Comparison of ENCODE assay signal across 27 cellular contexts in the genomic region with DNA sequence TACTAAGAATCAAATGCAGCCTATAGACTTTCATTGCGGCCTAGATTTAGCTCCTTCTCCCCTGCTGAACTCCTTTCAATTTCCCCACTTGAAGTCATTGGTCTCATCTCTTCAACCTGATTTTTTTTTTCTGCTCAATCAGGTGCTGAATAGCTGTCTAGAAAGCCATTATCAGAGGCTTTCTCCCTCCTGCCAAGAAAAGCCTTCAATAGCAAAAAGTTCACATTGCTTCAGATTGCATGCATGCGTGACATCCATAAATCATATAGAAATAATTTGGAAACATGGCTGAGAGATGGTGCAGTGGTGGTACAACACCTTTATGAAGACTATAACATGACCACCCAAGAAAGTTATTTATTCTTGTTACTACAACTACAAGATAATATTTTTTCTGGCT.
"Had no signal": no experiment of that assay in that cellular context is flagged by ENCODE, and none has a peak within 500 bp of the region (broad histone marks: within the 10 kb centered on the region; RNA-seq: fewer than 3 reads in every experiment).

No MANE protein-coding gene starts in this region.

- FAIRE-seq: islet of Langerhans, pancreas, small intestine had no signal

- DNase-seq: hypothalamus; immature natural killer cell; left ventricle myocardium inferior; mesendoderm; naive B cell; natural killer cell; nephron progenitor cell; nucleus accumbens; pancreas; posterior cingulate gyrus; retina; right cardiac atrium; sigmoid colon; small intestine; spleen; stimulated activated CD4-positive, alpha-beta T cell treated with anti-CD3 and anti-CD28 coated beads, Interleukin-4, amount 100 ng/mL, for 24 hours; stimulated activated naive CD4-positive, alpha-beta T cell; substantia nigra; uterus had no signal

- H3K27me3 ChIP-seq: pancreas, sigmoid colon, spleen, tibial nerve, uterus had no signal

- H3K27ac ChIP-seq: left ventricle myocardium inferior, pancreas, prostate gland, sigmoid colon, spleen, tibial nerve, uterus had no signal

- H3K36me3 ChIP-seq: left ventricle myocardium inferior, pancreas, prostate gland, sigmoid colon, spleen, tibial nerve, uterus had no signal

- ATAC-seq: natural killer cell; pancreas; right cardiac atrium; stimulated activated effector memory CD8-positive, alpha-beta T cell treated with anti-CD3 and anti-CD28 coated beads, Interleukin-12 subunit alpha, Interleukin-12 subunit beta, amount 100 ng/mL, for 72 hours had no signal

- H3K4me1 ChIP-seq: left ventricle myocardium inferior, pancreas, prostate gland, sigmoid colon, spleen, tibial nerve, uterus had no signal

- H3K4me1 Mint-ChIP-seq: immature natural killer cell; naive B cell; natural killer cell; nephron progenitor cell; stimulated activated effector memory CD8-positive, alpha-beta T cell treated with anti-CD3 and anti-CD28 coated beads, Interleukin-12 subunit alpha, Interleukin-12 subunit beta, amount 100 ng/mL, for 72 hours had no signal

- H3K27me3 Mint-ChIP-seq: naive B cell; stimulated activated naive CD8-positive, alpha-beta T cell treated with anti-CD3 and anti-CD28 coated beads, Interleukin-15, Interleukin-2, amounts not matched to agents 100 ng/mL and 50 ng/mL, for 24 hours; type B pancreatic cell had no signal

- H3K9me3 ChIP-seq: left ventricle myocardium inferior, pancreas, prostate gland, sigmoid colon, spleen, tibial nerve, uterus had no signal

- H3K4me3 Mint-ChIP-seq: immature natural killer cell; mesothelial cell of epicardium; naive B cell; natural killer cell; nephron progenitor cell; stimulated activated effector memory CD8-positive, alpha-beta T cell treated with anti-CD3 and anti-CD28 coated beads, Interleukin-12 subunit alpha, Interleukin-12 subunit beta, amount 100 ng/mL, for 72 hours; stimulated activated naive CD8-positive, alpha-beta T cell treated with anti-CD3 and anti-CD28 coated beads, Interleukin-15, Interleukin-2, amounts not matched to agents 100 ng/mL and 50 ng/mL, for 24 hours; type B pancreatic cell had no signal

- H3K4me3 ChIP-seq: left ventricle myocardium inferior, lung, pancreas, prostate gland, sigmoid colon, spleen, tibial nerve, uterus had no signal

- H3K36me3 Mint-ChIP-seq: immature natural killer cell; mesothelial cell of epicardium; naive B cell; natural killer cell; stimulated activated effector memory CD8-positive, alpha-beta T cell treated with anti-CD3 and anti-CD28 coated beads, Interleukin-12 subunit alpha, Interleukin-12 subunit beta, amount 100 ng/mL, for 72 hours; type B pancreatic cell had no signal

- H3K27ac Mint-ChIP-seq: immature natural killer cell; mesothelial cell of epicardium; naive B cell; natural killer cell; nephron progenitor cell; stimulated activated effector memory CD8-positive, alpha-beta T cell treated with anti-CD3 and anti-CD28 coated beads, Interleukin-12 subunit alpha, Interleukin-12 subunit beta, amount 100 ng/mL, for 72 hours; stimulated activated naive CD8-positive, alpha-beta T cell treated with anti-CD3 and anti-CD28 coated beads, Interleukin-15, Interleukin-2, amounts not matched to agents 100 ng/mL and 50 ng/mL, for 24 hours; type B pancreatic cell had no signal

- H3K9me3 Mint-ChIP-seq: mesothelial cell of epicardium; naive B cell; natural killer cell; nephron progenitor cell; stimulated activated effector memory CD8-positive, alpha-beta T cell treated with anti-CD3 and anti-CD28 coated beads, Interleukin-12 subunit alpha, Interleukin-12 subunit beta, amount 100 ng/mL, for 72 hours; stimulated activated naive CD8-positive, alpha-beta T cell treated with anti-CD3 and anti-CD28 coated beads, Interleukin-15, Interleukin-2, amounts not matched to agents 100 ng/mL and 50 ng/mL, for 24 hours; type B pancreatic cell had no signal
